ENCODE assay signal across 8 cellular contexts in genomic region chrX:123731987-123732678, GRCh38. TPM values are rescaled to one million over a fixed set of nuclear protein-coding genes. Genes with fewer than 3 reads are reported as not detected.
A peak's percentile ranks its signal among the peaks of the same experiment; 100 is the strongest.
DNase-seq lines count a peak whose midpoint lies in the region; ATAC-seq and TF ChIP-seq lines count a peak whose summit lies in the region.

No MANE protein-coding gene starts in this region.

- DNase-seq in HK-2 (ENCODE audit: unreplicated experiment) (peak; percentile 27), globus pallidus (ENCODE audit: low spot score) (peak; percentile 12), COLO829 (ENCODE audit: low spot score) (no peak), GM19238 (ENCODE audit: insufficient read length, low spot score) (no peak)
- peak; percentile 5 to 16 for DNase-seq in activated T-cell treated with anti-CD3 and anti-CD28 coated beads, Interleukin-2, amount 50 U/mL, for 72 hours

- H3K36me3 Mint-ChIP-seq in activated T-cell treated with anti-CD3 and anti-CD28 coated beads, Interleukin-2, amount 50 U/mL, for 72 hours (ENCODE audit: insufficient read depth in 2 of 2), result peaks cover 4 to 5% of the 10 kb centered on the region in 2 donors

- ATAC-seq in GM19025 (IDR thresholded peaks at IDR 0.05; ENCODE audit: low read depth, unreplicated experiment), result peak; percentile 21
- ATAC-seq in activated T-cell treated with anti-CD3 and anti-CD28 coated beads, Interleukin-2, amount 50 U/mL, for 72 hours (replicated peaks in 1 of 2), result peak; percentile 52 to 55

- peak overlapping the region; percentile 66 to 86 (median 77) for H3K4me2 ChIP-seq in BLaER1 treated with 17β-estradiol and CSF1 and Interleukin-3, amounts not matched to agents 10 nM and 100 nM
- H3K4me2 ChIP-seq in parathyroid adenoma (ENCODE audit: low read length), result peak overlapping the region; percentile 67

- peaks cover 13% of the 10 kb centered on the region for H3K79me2 ChIP-seq in parathyroid adenoma

- H3K4me3 Mint-ChIP-seq in activated T-cell treated with anti-CD3 and anti-CD28 coated beads, Interleukin-2, amount 50 U/mL, for 72 hours, result peak overlapping the region; percentile 92 to 98

- H2AFZ ChIP-seq in parathyroid adenoma, result peak overlapping the region; percentile 80

- H3K9ac ChIP-seq in BLaER1 treated with 17β-estradiol and CSF1 and Interleukin-3, amounts not matched to agents 10 nM and 100 nM, result peak overlapping the region; percentile 83 to 92 (median 90)
- peak overlapping the region; percentile 37 for H3K9ac ChIP-seq in parathyroid adenoma

- H3K27ac ChIP-seq in BLaER1 treated with 17β-estradiol and CSF1 and Interleukin-3, amounts not matched to agents 10 nM and 100 nM, result peak overlapping the region; percentile 64 to 93 (median 88); a peak in 21 of 22 replicates
- H3K27ac ChIP-seq in parathyroid adenoma, result peak overlapping the region; percentile 80

- H3K9me3 ChIP-seq in BLaER1 treated with 17β-estradiol and CSF1 and Interleukin-3, amounts not matched to agents 10 nM and 100 nM (replicated peaks in 1 of 11), result peaks cover 13 to 24% (median 21%) of the 10 kb centered on the region in 11 experiments; a peak in 20 of 22 replicates
- H3K9me3 ChIP-seq in parathyroid adenoma (ENCODE audit: control insufficient read depth, low read length), result no peaks in the 10 kb centered on the region

- peaks cover 10 to 39% (median 27%) of the 10 kb centered on the region in 10 experiments for H3K4me1 ChIP-seq in BLaER1 treated with 17β-estradiol and CSF1 and Interleukin-3, amounts not matched to agents 10 nM and 100 nM
- H3K4me1 ChIP-seq in parathyroid adenoma, result no peaks in the 10 kb centered on the region

- H3K36me3 ChIP-seq in BLaER1 treated with 17β-estradiol and CSF1 and Interleukin-3, amounts not matched to agents 10 nM and 100 nM, result peaks cover 0 to 9% (median 0%) of the 10 kb centered on the region in 11 experiments; a peak in 4 of 22 replicates
- H3K36me3 ChIP-seq in parathyroid adenoma (ENCODE audit: control insufficient read depth, insufficient read depth, low read length), result no peaks in the 10 kb centered on the region

- peaks cover under 1 to 47% (median 18%) of the 10 kb centered on the region in 11 experiments; a peak in 18 of 22 replicates for H3K27me3 ChIP-seq in BLaER1 treated with 17β-estradiol and CSF1 and Interleukin-3, amounts not matched to agents 10 nM and 100 nM
- no peaks in the 10 kb centered on the region for H3K27me3 ChIP-seq in parathyroid adenoma (ENCODE audit: control insufficient read depth, insufficient read depth, low read length)

- H3K4me3 ChIP-seq in BLaER1 treated with 17β-estradiol and CSF1 and Interleukin-3, amounts not matched to agents 10 nM and 100 nM, result peak overlapping the region; percentile 77 to 87 (median 83)
- H3K4me3 ChIP-seq in parathyroid adenoma (ENCODE audit: low read depth, low read length), result peak overlapping the region; percentile 79

- TF ChIP-seq CTCF in parathyroid adenoma (IDR thresholded peaks at IDR 0.05), result no peak

- H3K27me3 Mint-ChIP-seq in activated T-cell treated with anti-CD3 and anti-CD28 coated beads, Interleukin-2, amount 50 U/mL, for 72 hours (ENCODE audit: low read depth), result peaks cover 6% of the 10 kb centered on the region

- peaks cover 28 to 56% (median 48%) of the 10 kb centered on the region in 11 experiments; a peak in 21 of 22 replicates for H4K20me1 ChIP-seq in BLaER1 treated with 17β-estradiol and CSF1 and Interleukin-3, amounts not matched to agents 10 nM and 100 nM

- H3K9me3 Mint-ChIP-seq in activated T-cell treated with anti-CD3 and anti-CD28 coated beads, Interleukin-2, amount 50 U/mL, for 72 hours, result no peaks in the 10 kb centered on the region

- H3K27ac Mint-ChIP-seq in activated T-cell treated with anti-CD3 and anti-CD28 coated beads, Interleukin-2, amount 50 U/mL, for 72 hours, result peak overlapping the region; percentile 98

- H3K4me1 Mint-ChIP-seq in activated T-cell treated with anti-CD3 and anti-CD28 coated beads, Interleukin-2, amount 50 U/mL, for 72 hours (ENCODE audit: low read depth), result peaks cover 41% of the 10 kb centered on the region

RNA-seq across cellular contexts. Expression of gene THOC2, which starts 0.7 kb away (rescaled TPM):
- 10 to 100 TPM; 77.8 to 79.2 TPM for total RNA-seq in activated T-cell treated with anti-CD3 and anti-CD28 coated beads, Interleukin-2, amount 50 U/mL, for 72 hours

Comparison
In these comparisons a context has a peak if more than half of its experiments do, and no peak if none do; other contexts are left out.
1. DNase-seq: peak in HK-2 (single experiment), activated T-cell treated with anti-CD3 and anti-CD28 coated beads, Interleukin-2, amount 50 U/mL, for 72 hours (2 of 2) and globus pallidus (single experiment); none in COLO829 (single experiment) and GM19238 (single experiment).